In genomic region chr10:103197177-103197576, GRCh38 we compare ENCODE assay signal across 1 cellular context.
TF ChIP-seq lines count a peak whose summit lies in the region.

No MANE protein-coding gene starts in this region.

TF ChIP-seq in K562, 482 proteins besides CTCF, POLR2A, EP300 and RAD21 (continued from another document and continues in another):
- TF ChIP-seq KDM1A (IDR thresholded peaks at IDR 0.05) (peak; percentile 53 to 67; a peak in 3 of 4 replicates), TSHZ1 (CRISPR knock-in tag; IDR thresholded peaks at IDR 0.05) (no peak; the same call in 1 of the 2 replicates), MGA (IDR thresholded peaks at IDR 0.05) (no peak), USF2 (CRISPR knock-in tag; IDR thresholded peaks at IDR 0.05) (peak; percentile 59), ETV6 (IDR thresholded peaks at IDR 0.05; ENCODE audit: borderline replicate concordance in 1 of 2, low read depth in 2 of 2, low read length in 1 of 2) (no peak), ETV6 (CRISPR knock-in tag; IDR thresholded peaks at IDR 0.05; ENCODE audit: borderline replicate concordance) (no peak), HDAC2 (IDR thresholded peaks at IDR 0.05) (peak; percentile 78), ZNF449 (CRISPR knock-in tag; IDR thresholded peaks at IDR 0.05) (no peak), SREBF1 (IDR thresholded peaks at IDR 0.05; ENCODE audit: borderline replicate concordance, low read depth, low read length) (no peak), ZNF584 (CRISPR knock-in tag; IDR thresholded peaks at IDR 0.05; ENCODE audit: low read depth) (peak; percentile 88), NCOA1 (IDR thresholded peaks at IDR 0.05; ENCODE audit: low read depth) (peak; percentile 90; the same call in 1 of the 2 replicates), NELFE (IDR thresholded peaks at IDR 0.05; ENCODE audit: insufficient read depth, insufficient read length) (no peak), PKNOX1 (IDR thresholded peaks at IDR 0.05) (peak; percentile 54), SRSF1 (IDR thresholded peaks at IDR 0.05; ENCODE audit: low read depth, low read length) (no peak), NCOR1 (IDR thresholded peaks at IDR 0.05) (peak; percentile 74), SMAD4 (CRISPR knock-in tag; conservative IDR thresholded peaks at IDR 0.05) (peak; percentile 78), ZNF175 (CRISPR knock-in tag; IDR thresholded peaks at IDR 0.05; ENCODE audit: low read depth) (peak; percentile 80), ELF1 (tag; IDR thresholded peaks at IDR 0.05) (0 out of 2 replicates have a peak, but pooled peaks have one; percentile 30), HDAC1 (IDR thresholded peaks at IDR 0.05) (peak in 1 of 2 experiments; percentile 70; a peak in 1 of 4 replicates), NFIX (CRISPR knock-in tag; IDR thresholded peaks at IDR 0.05; ENCODE audit: low read depth) (no peak), FOXJ3 (CRISPR knock-in tag; IDR thresholded peaks at IDR 0.05) (no peak), IRF2 (CRISPR knock-in tag; IDR thresholded peaks at IDR 0.05) (no peak), EWSR1 (IDR thresholded peaks at IDR 0.05; ENCODE audit: borderline replicate concordance, low read depth, partially characterized antibody) (no peak), THRA (IDR thresholded peaks at IDR 0.05) (peak; percentile 84), MAFG (tag; conservative IDR thresholded peaks at IDR 0.05) (peak; percentile 71), RBM25 (IDR thresholded peaks at IDR 0.05; ENCODE audit: low read depth, low read length, severe bottlenecking) (no peak), USF1 (CRISPR knock-in tag; IDR thresholded peaks at IDR 0.05) (peak; percentile 67), PBX2 (CRISPR knock-in tag; IDR thresholded peaks at IDR 0.05; ENCODE audit: low read depth) (no peak), PBX2 (tag; conservative IDR thresholded peaks at IDR 0.05; ENCODE audit: low read depth) (no peak; the same call in 1 of the 2 replicates)
